ENCODE assay signal across 15 cellular contexts in genomic region chr3:15845475-15845874, GRCh38. TPM values are rescaled to one million over a fixed set of nuclear protein-coding genes. Genes with fewer than 3 reads are reported as not detected.
A peak's percentile ranks its signal among the peaks of the same experiment; 100 is the strongest.
DNase-seq lines count a peak whose midpoint lies in the region; ATAC-seq, FAIRE-seq and TF ChIP-seq lines count a peak whose summit lies in the region.
"Had no signal": no experiment of that assay in that cellular context is flagged by ENCODE, and none has a peak within 500 bp of the region (broad histone marks: within the 10 kb centered on the region; RNA-seq: fewer than 3 reads in every experiment).

No MANE protein-coding gene starts in this region.

- CTCF ChIA-PET in activated CD4-positive, alpha-beta T cell treated with anti-CD3 and anti-CD28 coated beads for 36 hours (lab: Charles Lee) = interaction anchor here (0.8 to 0.9 kb wide), 2 partner anchors 148 to 289 kb away, joined by 3 read pairs; no protein-coding TSS in a partner anchor

- peak; percentile 88 for ATAC-seq in activated CD4-positive, alpha-beta T cell treated with anti-CD3 and anti-CD28 coated beads for 36 hours
- ATAC-seq in HG02938 (IDR thresholded peaks at IDR 0.05; ENCODE audit: unreplicated experiment) = peak; percentile 90
- ATAC-seq in activated naive CD8-positive, alpha-beta T cell treated with anti-CD3 and anti-CD28 coated beads, Interleukin-2, amount 50 U/mL, for 24 hours = peak; percentile 91
- no peak for ATAC-seq in GM19328 (IDR thresholded peaks at IDR 0.05; ENCODE audit: unreplicated experiment)
- ATAC-seq: left cardiac atrium, natural killer cell had no signal

- peaks cover 12% of the 10 kb centered on the region for H3K9me3 Mint-ChIP-seq in activated CD4-positive, alpha-beta T cell treated with anti-CD3 and anti-CD28 coated beads for 36 hours (ENCODE audit: low read depth)
- peaks cover 24% of the 10 kb centered on the region for H3K9me3 Mint-ChIP-seq in activated naive CD8-positive, alpha-beta T cell treated with anti-CD3 and anti-CD28 coated beads, Interleukin-2, amount 50 U/mL, for 24 hours
- H3K9me3 Mint-ChIP-seq in chondrocyte (ENCODE audit: low read depth) = peaks cover 7% of the 10 kb centered on the region
- H3K9me3 Mint-ChIP-seq: natural killer cell had no signal

- POLR2A ChIA-PET in activated CD4-positive, alpha-beta T cell treated with anti-CD3 and anti-CD28 coated beads for 36 hours (lab: Charles Lee) = no interaction called here

- peaks cover 42% of the 10 kb centered on the region for H3K4me1 Mint-ChIP-seq in activated CD4-positive, alpha-beta T cell treated with anti-CD3 and anti-CD28 coated beads for 36 hours
- peaks cover 40% of the 10 kb centered on the region for H3K4me1 Mint-ChIP-seq in activated naive CD8-positive, alpha-beta T cell treated with anti-CD3 and anti-CD28 coated beads, Interleukin-2, amount 50 U/mL, for 24 hours
- no peaks in the 10 kb centered on the region for H3K4me1 Mint-ChIP-seq in chondrocyte (ENCODE audit: low read depth)

- DNase-seq in activated CD4-positive, alpha-beta T cell treated with anti-CD3 and anti-CD28 coated beads for 36 hours = peak; percentile 10
- DNase-seq in activated CD4-positive, alpha-beta T cell treated with anti-CD3 and anti-CD28 coated beads for 4 hours = no peak
- DNase-seq in GM19239 (ENCODE audit: insufficient read length, low spot score) = no peak
- DNase-seq in activated naive CD8-positive, alpha-beta T cell treated with anti-CD3 and anti-CD28 coated beads, Interleukin-2, amount 50 U/mL, for 24 hours = no peak
- DNase-seq in transverse colon = no peak
- no peak for DNase-seq in chondrocyte (ENCODE audit: low spot score)
- DNase-seq: left cardiac atrium, natural killer cell, NCI-H1694 treated with DMSO at 0.1 percent for 48 hours, upper lobe of left lung had no signal

- peaks cover 26% of the 10 kb centered on the region for H3K36me3 Mint-ChIP-seq in activated CD4-positive, alpha-beta T cell treated with anti-CD3 and anti-CD28 coated beads for 36 hours (ENCODE audit: low read depth)
- H3K36me3 Mint-ChIP-seq in activated naive CD8-positive, alpha-beta T cell treated with anti-CD3 and anti-CD28 coated beads, Interleukin-2, amount 50 U/mL, for 24 hours (ENCODE audit: low read depth) = peaks cover 30% of the 10 kb centered on the region
- H3K36me3 Mint-ChIP-seq in chondrocyte (ENCODE audit: low read depth) = peaks cover 4% of the 10 kb centered on the region
- H3K36me3 Mint-ChIP-seq: natural killer cell had no signal

- no peaks in the 10 kb centered on the region for H3K27me3 ChIP-seq in transverse colon
- H3K27me3 ChIP-seq: upper lobe of left lung had no signal

- no peak for TF ChIP-seq EP300 in transverse colon (IDR thresholded peaks at IDR 0.05; ENCODE audit: low read depth)

- H3K4me3 ChIP-seq in transverse colon = no peak overlapping the region
- H3K4me3 ChIP-seq: upper lobe of left lung had no signal

- H3K27ac ChIP-seq in transverse colon = no peak overlapping the region
- H3K27ac ChIP-seq: upper lobe of left lung had no signal

- peak; percentile 64 for FAIRE-seq in GM19239 (lab: Jason Lieb, UNC)
- FAIRE-seq: bronchial epithelial cell, endothelial cell of umbilical vein had no signal

- intact Hi-C loops in activated CD4-positive, alpha-beta T cell treated with anti-CD3 and anti-CD28 coated beads for 36 hours (cut with DNase I, micrococcal nuclease) = no loop called here
- intact Hi-C loops in transverse colon (cut with DNase I; ENCODE audit: low total_unique reads) = no loop called here

- WGBS in transverse colon (ENCODE audit: low coverage in 1 of 2), 2 donors = 66 to 78% methylated on average over 2 to 3 of the region's 3 CpGs

- H3K27me3 Mint-ChIP-seq in activated CD4-positive, alpha-beta T cell treated with anti-CD3 and anti-CD28 coated beads for 36 hours = no peaks in the 10 kb centered on the region
- H3K27me3 Mint-ChIP-seq in activated naive CD8-positive, alpha-beta T cell treated with anti-CD3 and anti-CD28 coated beads, Interleukin-2, amount 50 U/mL, for 24 hours = no peaks in the 10 kb centered on the region
- no peaks in the 10 kb centered on the region for H3K27me3 Mint-ChIP-seq in chondrocyte (ENCODE audit: low read depth)
- H3K27me3 Mint-ChIP-seq: IgD-negative memory B cell had no signal

- H3K27ac Mint-ChIP-seq in activated CD4-positive, alpha-beta T cell treated with anti-CD3 and anti-CD28 coated beads for 36 hours = peak overlapping the region; percentile 69
- H3K27ac Mint-ChIP-seq in activated naive CD8-positive, alpha-beta T cell treated with anti-CD3 and anti-CD28 coated beads, Interleukin-2, amount 50 U/mL, for 24 hours = peak overlapping the region; percentile 41
- no peak overlapping the region for H3K27ac Mint-ChIP-seq in chondrocyte (ENCODE audit: unreplicated experiment)
- H3K27ac Mint-ChIP-seq: IgD-negative memory B cell had no signal

- H3K36me3 ChIP-seq in transverse colon = no peaks in the 10 kb centered on the region
- H3K36me3 ChIP-seq: upper lobe of left lung had no signal

- TF ChIP-seq POLR2A in transverse colon (IDR thresholded peaks at IDR 0.05) = no peak

- in situ Hi-C loops in transverse colon (cut with MboI; ENCODE audit: low pct_ligation_motif_present in 1 of 4, low pct_unique_long_range_greater_than_20kb in 1 of 4, low sequenced_read_pairs in 3 of 4) = no loop called here

- H3K9me3 ChIP-seq in transverse colon = no peaks in the 10 kb centered on the region

- H3K4me3 Mint-ChIP-seq in activated CD4-positive, alpha-beta T cell treated with anti-CD3 and anti-CD28 coated beads for 36 hours = no peak overlapping the region
- H3K4me3 Mint-ChIP-seq in activated naive CD8-positive, alpha-beta T cell treated with anti-CD3 and anti-CD28 coated beads, Interleukin-2, amount 50 U/mL, for 24 hours = peak overlapping the region; percentile 35
- H3K4me3 Mint-ChIP-seq in chondrocyte (ENCODE audit: unreplicated experiment) = no peak overlapping the region
- H3K4me3 Mint-ChIP-seq: IgD-negative memory B cell, natural killer cell had no signal

- H3K4me1 ChIP-seq in transverse colon = peaks cover 0 to 5% (median 0%) of the 10 kb centered on the region in 4 donors
- H3K4me1 ChIP-seq: upper lobe of left lung had no signal

- no peak for TF ChIP-seq CTCF in transverse colon (IDR thresholded peaks at IDR 0.05)
- no peak for TF ChIP-seq CTCF in chondrocyte (IDR thresholded peaks at IDR 0.05)

RNA-seq across cellular contexts. Expression of gene ANKRD28, which starts 47.7 kb away (rescaled TPM):
- 10 to 100 TPM; 27.3 to 28.4 TPM for total RNA-seq in activated CD4-positive, alpha-beta T cell treated with anti-CD3 and anti-CD28 coated beads for 36 hours
- 10 to 100 TPM; 39.0 to 81.1 (median 49.5) TPM for total RNA-seq in transverse colon
- 92.5 to 124 TPM (median 104 TPM) in 3 replicates for total RNA-seq in chondrocyte
